Comparison of ENCODE assay signal across 1 cellular context in genomic region chr1:245168090-245168489, GRCh38.
TF ChIP-seq lines count a peak whose summit lies in the region.

No MANE protein-coding gene starts in this region.

TF ChIP-seq in GM23338, 12 proteins besides CTCF, POLR2A, EP300 and RAD21 (continued from another document):
- TF ChIP-seq ZNF462 (CRISPR knock-in tag; IDR thresholded peaks at IDR 0.05): no peak
- TF ChIP-seq REST (IDR thresholded peaks at IDR 0.05; ENCODE audit: unreplicated experiment): no peak
- no peak for TF ChIP-seq CREB1 (CRISPR knock-in tag; IDR thresholded peaks at IDR 0.05; ENCODE audit: low read depth)
- no peak for TF ChIP-seq STAT1 (IDR thresholded peaks at IDR 0.05; ENCODE audit: unreplicated experiment)
- no peak for TF ChIP-seq ZNF114 (CRISPR knock-in tag; IDR thresholded peaks at IDR 0.05)
- TF ChIP-seq JUNB (IDR thresholded peaks at IDR 0.05; ENCODE audit: unreplicated experiment): no peak
- no peak for TF ChIP-seq POLR2AphosphoS5 (IDR thresholded peaks at IDR 0.05; ENCODE audit: low read depth)
- TF ChIP-seq NANOG (IDR thresholded peaks at IDR 0.05; ENCODE audit: borderline replicate concordance): no peak
